Comparison of ENCODE assay signal across 20 cellular contexts in the genomic region with DNA sequence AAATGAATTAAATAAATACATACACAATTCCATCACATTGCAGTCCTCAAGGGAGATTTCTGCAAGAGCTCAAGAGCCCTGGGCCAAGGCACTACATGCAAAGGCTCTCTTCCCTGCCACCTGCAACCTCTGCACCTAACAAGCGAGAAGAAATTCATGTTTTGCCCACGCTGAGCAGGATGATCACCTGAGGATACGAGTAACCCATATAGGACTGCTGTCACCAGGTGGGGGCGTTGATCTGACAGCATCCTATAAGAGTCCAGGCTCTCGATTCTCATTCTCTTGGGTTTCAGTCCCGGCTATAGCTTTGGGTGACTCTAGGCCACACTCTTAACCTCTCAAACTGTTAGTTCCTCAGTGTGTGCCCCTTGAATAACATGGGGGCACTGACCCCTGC. TPM values are rescaled to one million over a fixed set of nuclear protein-coding genes. Genes with fewer than 3 reads are reported as not detected.
A peak's percentile ranks its signal among the peaks of the same experiment; 100 is the strongest.
DNase-seq lines count a peak whose midpoint lies in the region; TF ChIP-seq lines count a peak whose summit lies in the region.
"Had no signal": no experiment of that assay in that cellular context is flagged by ENCODE, and none has a peak within 500 bp of the region (broad histone marks: within the 10 kb centered on the region; RNA-seq: fewer than 3 reads in every experiment).

No MANE protein-coding gene starts in this region.

- H2BK12ac ChIP-seq in H9 (ENCODE audit: insufficient read length, low read depth, low read length) = no peak overlapping the region

- no peaks in the 10 kb centered on the region for H3K36me3 Mint-ChIP-seq in H9 (ENCODE audit: insufficient read depth in 1 of 3, low read depth in 3 of 3)
- H3K36me3 Mint-ChIP-seq: brain had no signal

- H2AK5ac ChIP-seq in H9 (ENCODE audit: insufficient read length, low read length) = no peak overlapping the region

- H3K23ac ChIP-seq in H9 (ENCODE audit: insufficient read length, low read depth, low read length) = no peak overlapping the region

- H3K27ac ChIP-seq in A673 (ENCODE audit: low read depth, low read length, poor library complexity, severe bottlenecking) (no peak overlapping the region), DOHH2 (ENCODE audit: low read depth, low read length) (no peak overlapping the region), H9 (ENCODE audit: insufficient read length, low read depth, low read length) (no peak overlapping the region)
- H3K27ac ChIP-seq: esophagus muscularis mucosa, gastrocnemius medialis, lower lobe of right lung, tibial nerve had no signal

- H3K18ac ChIP-seq in H9 (ENCODE audit: insufficient read length, low read depth, low read length) = no peak overlapping the region

- TF ChIP-seq CTCF in A673 (conservative IDR thresholded peaks at IDR 0.05; ENCODE audit: low read depth, low read length) (0 out of 2 replicates have a peak, but pooled peaks have one; percentile 13), DOHH2 (IDR thresholded peaks at IDR 0.05; ENCODE audit: low read depth, low read length, poor library complexity, severe bottlenecking) (peak; percentile 57), H9 (conservative IDR thresholded peaks at IDR 0.05) (peak; percentile 34; the same call in 2 of the 3 replicates)

- H2BK20ac ChIP-seq in H9 (ENCODE audit: low read depth, low read length, poor library complexity, severe bottlenecking) = no peak overlapping the region

- no peak overlapping the region for H3K56ac ChIP-seq in H9 (ENCODE audit: insufficient read length, low read depth, low read length)

- no peaks in the 10 kb centered on the region for H3K27me3 ChIP-seq in A673 (replicated peaks; ENCODE audit: insufficient read depth, low read depth, low read length, poor library complexity)
- H3K27me3 ChIP-seq in DOHH2 (ENCODE audit: control insufficient read depth, low read length) = no peaks in the 10 kb centered on the region; the same call in 1 of the 2 replicates
- no peaks in the 10 kb centered on the region for H3K27me3 ChIP-seq in H9 (ENCODE audit: insufficient read depth, low read length)
- H3K27me3 ChIP-seq: gastrocnemius medialis, tibial nerve had no signal

- no peak overlapping the region; a peak in 1 of 5 replicates for H3K4me3 Mint-ChIP-seq in H9
- H3K4me3 Mint-ChIP-seq: brain; stimulated activated naive CD8-positive, alpha-beta T cell treated with anti-CD3 and anti-CD28 coated beads, Interleukin-15, amount 100 ng/mL, for 72 hours had no signal

- no peak overlapping the region for H2AFZ ChIP-seq in H9 (ENCODE audit: low read length)

- BruUV-seq in A673 (replicated peaks; lab: Mats Ljungman, UMichigan) = no TSS peak

- no peaks in the 10 kb centered on the region for H3K9me2 ChIP-seq in DOHH2 (replicated peaks; ENCODE audit: control insufficient read depth, low read length)

- no peaks in the 10 kb centered on the region for H3F3A ChIP-seq in DOHH2 (ENCODE audit: control insufficient read depth, insufficient read depth)

- H3K79me2 ChIP-seq in DOHH2 (ENCODE audit: control insufficient read depth, low read length) = no peaks in the 10 kb centered on the region
- H3K79me2 ChIP-seq in H9 (ENCODE audit: insufficient read depth, low read length) = no peaks in the 10 kb centered on the region

- no peak overlapping the region for H3K27ac Mint-ChIP-seq in H9
- H3K27ac Mint-ChIP-seq: brain had no signal

- no peak for DNase-seq in A673 (ENCODE audit: low spot score)
- no peak for DNase-seq in H9
- peak; percentile 59 for DNase-seq in RPMI8226
- no peak for DNase-seq in NCI-H2227 treated with DMSO at 0.1 percent for 48 hours (lab: John Stamatoyannopoulos, UW)
- no peak for DNase-seq in HPDE6-E6E7 (ENCODE audit: extremely low spot score)
- no peak for DNase-seq in ureter (ENCODE audit: low spot score)
- DNase-seq: effector memory CD4-positive, alpha-beta T cell; gastrocnemius medialis; hypothalamus; lower lobe of right lung; NCI-H1417; NCI-H2171; NCI-H526 treated with DMSO at 0.1 percent for 48 hours; nucleus accumbens; stimulated activated CD4-positive, alpha-beta T cell treated with anti-CD3 and anti-CD28 coated beads, Interleukin-4, amount 100 ng/mL, for 24 hours; stimulated activated naive CD8-positive, alpha-beta T cell treated with anti-CD3 and anti-CD28 coated beads, Interleukin-15, amount 100 ng/mL, for 72 hours had no signal

- no peak overlapping the region for H3K14ac ChIP-seq in H9 (ENCODE audit: insufficient read depth, low read length)

- H3K23me2 ChIP-seq in H9 (ENCODE audit: insufficient read length, low read depth, low read length, poor library complexity, severe bottlenecking) = no peaks in the 10 kb centered on the region

- H4K5ac ChIP-seq in H9 (ENCODE audit: insufficient read length, low read depth, low read length) = no peak overlapping the region

- H3K4me2 ChIP-seq in DOHH2 (ENCODE audit: low read length) = no peak overlapping the region
- H3K4me2 ChIP-seq in H9 (ENCODE audit: insufficient read depth, insufficient read length, low read length) = no peak overlapping the region

- H4K91ac ChIP-seq in H9 (ENCODE audit: insufficient read length, low read depth, low read length) = no peak overlapping the region

- H2BK5ac ChIP-seq in H9 (ENCODE audit: insufficient read length, low read length) = no peak overlapping the region

- CTCF ChIA-PET in A673 (lab: Charles Lee) = no interaction called here

- H3K4me3 ChIP-seq in A673 (ENCODE audit: low read depth, low read length, poor library complexity, severe bottlenecking) (no peak overlapping the region), DOHH2 (ENCODE audit: low read length) (no peak overlapping the region)
- H3K4me3 ChIP-seq: esophagus muscularis mucosa, gastrocnemius medialis, lower lobe of right lung, tibial nerve had no signal

- POLR2A ChIA-PET in A673 (lab: Charles Lee; ENCODE audit: low non-redundant PET) = no interaction called here

- no peaks in the 10 kb centered on the region for H4K20me1 ChIP-seq in DOHH2 (ENCODE audit: control insufficient read depth, insufficient read depth, low read depth, low read length)
- no peaks in the 10 kb centered on the region for H4K20me1 ChIP-seq in H9 (ENCODE audit: control insufficient read depth, insufficient read depth, insufficient read length)

- H3K36me3 ChIP-seq in A673 (ENCODE audit: insufficient read depth, low read length, poor library complexity, severe bottlenecking) = no peaks in the 10 kb centered on the region
- no peaks in the 10 kb centered on the region for H3K36me3 ChIP-seq in DOHH2 (ENCODE audit: control insufficient read depth, low read length)
- H3K36me3 ChIP-seq: esophagus muscularis mucosa, gastrocnemius medialis, lower lobe of right lung, tibial nerve had no signal

- H3K9me3 ChIP-seq in A673 (ENCODE audit: low read depth, low read length, poor library complexity, severe bottlenecking) (no peaks in the 10 kb centered on the region), DOHH2 (ENCODE audit: control insufficient read depth, insufficient read depth, low read length) (no peaks in the 10 kb centered on the region), H9 (ENCODE audit: control insufficient read depth, low read depth, low read length) (no peaks in the 10 kb centered on the region)
- H3K9me3 ChIP-seq: esophagus muscularis mucosa, gastrocnemius medialis, lower lobe of right lung, tibial nerve had no signal

- no peak overlapping the region for H3T11ph ChIP-seq in H9 (ENCODE audit: low read length)

- H3K9me3 Mint-ChIP-seq in H9 = no peaks in the 10 kb centered on the region; a peak in 1 of 5 replicates
- H3K9me3 Mint-ChIP-seq: brain; stimulated activated naive CD8-positive, alpha-beta T cell treated with anti-CD3 and anti-CD28 coated beads, Interleukin-15, amount 100 ng/mL, for 72 hours had no signal

- no peaks in the 10 kb centered on the region for H3K79me1 ChIP-seq in H9 (ENCODE audit: insufficient read depth, low read depth, low read length, poor library complexity, severe bottlenecking)

- intact Hi-C loops in A673 (cut with micrococcal nuclease; ENCODE audit: unreplicated experiment) = no loop called here

- peaks cover 2% of the 10 kb centered on the region for H3K27me3 Mint-ChIP-seq in H9 (ENCODE audit: low read depth)
- H3K27me3 Mint-ChIP-seq: stimulated activated naive CD8-positive, alpha-beta T cell treated with anti-CD3 and anti-CD28 coated beads, Interleukin-15, amount 100 ng/mL, for 72 hours had no signal

- H2BK15ac ChIP-seq in H9 (ENCODE audit: low read depth, low read length) = no peak overlapping the region

- H3K9ac ChIP-seq in H9 (ENCODE audit: extremely low read depth, insufficient read length, low read length) = no peak overlapping the region

- H3K4me1 ChIP-seq in A673 (ENCODE audit: insufficient read depth, low read length, poor library complexity, severe bottlenecking) = no peaks in the 10 kb centered on the region
- peaks cover 21% of the 10 kb centered on the region for H3K4me1 ChIP-seq in DOHH2 (ENCODE audit: control insufficient read depth, low read length)
- no peaks in the 10 kb centered on the region for H3K4me1 ChIP-seq in H9 (ENCODE audit: insufficient read depth, low read length)
- H3K4me1 ChIP-seq: esophagus muscularis mucosa, gastrocnemius medialis, lower lobe of right lung, tibial nerve had no signal

- H3K4me1 Mint-ChIP-seq in H9 = no peaks in the 10 kb centered on the region

- H3K4ac ChIP-seq in H9 (ENCODE audit: low read depth, low read length) = no peak overlapping the region

- WGBS in H9 (ENCODE audit: extremely low coverage, insufficient read length, low lambda C conversion rate) = no CpG with 5 or more reads among the region's 6 CpGs

- no peak overlapping the region for H4K8ac ChIP-seq in H9 (replicated peaks; ENCODE audit: insufficient read length, low read depth, low read length)

- no peak overlapping the region for H2BK120ac ChIP-seq in H9 (ENCODE audit: low read depth, low read length, poor library complexity, severe bottlenecking)

RNA-seq across cellular contexts. Expression of gene SPOCD1, which starts 18.7 kb away (rescaled TPM):
- total RNA-seq in A673 (2021) (0.58 and 0.85 TPM in 2 replicates), H9 (2021) (1.5 and 2.7 TPM in 2 replicates), ureter (39.8 TPM)
- total RNA-seq: gastrocnemius medialis had no signal

Comparison
In these comparisons a context has a peak if more than half of its experiments do, and no peak if none do; other contexts are left out.
1. RNA of gene SPOCD1, which starts 18.7 kb away (total RNA-seq): 39.8 TPM in ureter (single experiment); 1.5 to 2.7 TPM in H9 and 0.58 to 0.85 TPM in A673; every median in the first group is over 10 times any median in the second.
2. Peak in every context shown above with its lines, with median percentiles within 50 percentile points of each other: CTCF ChIP-seq.